Comparison of ENCODE assay signal across 27 cellular contexts in genomic region chr15:35321926-35322325, GRCh38.
"Had no signal": no experiment of that assay in that cellular context is flagged by ENCODE, and none has a peak within 500 bp of the region (broad histone marks: within the 10 kb centered on the region; RNA-seq: fewer than 3 reads in every experiment).

No MANE protein-coding gene starts in this region.

- DNase-seq: activated CD4-positive, alpha-beta memory T cell treated with anti-CD3 and anti-CD28 coated beads, Interleukin-2, amount 10 ng/mL, durations not matched to agents 7 days and 5 days; activated CD4-positive, alpha-beta T cell treated with anti-CD3 and anti-CD28 coated beads for 1 hour; activated CD4-positive, alpha-beta T cell treated with anti-CD3 and anti-CD28 coated beads for 4 hours; activated CD4-positive, alpha-beta T cell treated with anti-CD3 and anti-CD28 coated beads, Interleukin-2, amount 10 ng/mL, durations not matched to agents 7 days and 5 days; activated CD4-positive, alpha-beta T cell treated with anti-CD3 and anti-CD28 coated beads, Interleukin-2, amount 50 U/mL, for 4 hours; activated CD8-positive, alpha-beta memory T cell treated with anti-CD3 and anti-CD28 coated beads, Interleukin-2, amount 50 U/mL, for 48 hours; activated gamma-delta T cell; activated naive CD4-positive, alpha-beta T cell; activated naive CD4-positive, alpha-beta T cell treated with anti-CD3 and anti-CD28 coated beads, Interleukin-2, amount 10 ng/mL, durations not matched to agents 7 days and 5 days; activated naive CD8-positive, alpha-beta T cell treated with anti-CD3 and anti-CD28 coated beads, Interleukin-2, amount 10 ng/mL, durations not matched to agents 7 days and 5 days; activated T-cell treated with anti-CD3 and anti-CD28 coated beads for 4 hours; activated T-cell treated with anti-CD3 and anti-CD28 coated beads, Interleukin-2, amount 50 U/mL, for 24 hours; activated T-cell treated with anti-CD3 and anti-CD28 coated beads, Interleukin-2, amount 50 U/mL, for 72 hours; central memory CD4-positive, alpha-beta T cell; dorsolateral prefrontal cortex; effector memory CD4-positive, alpha-beta T cell; endodermal cell; foreskin fibroblast; gastrocnemius medialis; glutamatergic neuron; heart left ventricle; T-helper 2 cell had no signal

- H3K27ac ChIP-seq: ascending aorta, breast epithelium, cardiac muscle cell, coronary artery, dorsolateral prefrontal cortex, gastrocnemius medialis, heart left ventricle, VCaP had no signal

- H3K27me3 ChIP-seq: ascending aorta, breast epithelium, cardiac muscle cell, dorsolateral prefrontal cortex, gastrocnemius medialis, heart left ventricle had no signal

- H3K4me1 ChIP-seq: breast epithelium, heart left ventricle had no signal

- H3K4me3 ChIP-seq: ascending aorta, breast epithelium, cardiac muscle cell, coronary artery, dorsolateral prefrontal cortex, gastrocnemius medialis, heart left ventricle had no signal

- H3K9me3 ChIP-seq: ascending aorta, breast epithelium, gastrocnemius medialis, heart left ventricle had no signal

- H3K36me3 ChIP-seq: ascending aorta, breast epithelium, cardiac muscle cell, gastrocnemius medialis, heart left ventricle had no signal
